ENCODE assay signal across 10 cellular contexts in the genomic region with DNA sequence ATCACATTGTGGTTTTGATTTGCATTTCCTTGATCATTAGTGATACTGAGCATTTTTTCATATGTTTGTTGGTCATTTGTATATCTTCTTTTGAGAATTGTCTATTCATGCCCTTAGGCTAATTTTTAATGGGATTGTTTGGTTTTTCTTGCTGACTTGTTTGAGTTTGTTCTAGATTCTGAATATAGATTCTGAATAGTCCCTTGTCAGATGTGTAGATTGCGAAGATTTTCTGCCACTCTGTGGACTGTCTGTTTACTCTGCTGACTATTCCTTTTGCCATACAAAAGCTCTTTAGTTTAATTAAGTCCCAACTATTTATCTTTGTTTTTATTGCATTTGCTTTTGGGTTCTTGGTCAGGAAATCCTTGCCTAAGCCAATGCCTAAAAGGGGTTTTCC. TPM values are rescaled to one million over a fixed set of nuclear protein-coding genes. Genes with fewer than 3 reads are reported as not detected.
"Had no signal": no experiment of that assay in that cellular context is flagged by ENCODE, and none has a peak within 500 bp of the region (broad histone marks: within the 10 kb centered on the region; RNA-seq: fewer than 3 reads in every experiment).

No MANE protein-coding gene starts in this region.

RNA-seq across cellular contexts. Expression of gene TMCO5A, which starts 26.3 kb away (rescaled TPM):
- total RNA-seq: OCI-LY7, PC-9, Peyer's patch, Right ventricle myocardium inferior, Right ventricle myocardium superior, RPMI7951, SJCRH30, SJSA1, T-cell had no signal
- polyA plus RNA-seq: SK-N-SH had no signal
